8 cellular contexts compared by ENCODE assay signal in the genomic region with DNA sequence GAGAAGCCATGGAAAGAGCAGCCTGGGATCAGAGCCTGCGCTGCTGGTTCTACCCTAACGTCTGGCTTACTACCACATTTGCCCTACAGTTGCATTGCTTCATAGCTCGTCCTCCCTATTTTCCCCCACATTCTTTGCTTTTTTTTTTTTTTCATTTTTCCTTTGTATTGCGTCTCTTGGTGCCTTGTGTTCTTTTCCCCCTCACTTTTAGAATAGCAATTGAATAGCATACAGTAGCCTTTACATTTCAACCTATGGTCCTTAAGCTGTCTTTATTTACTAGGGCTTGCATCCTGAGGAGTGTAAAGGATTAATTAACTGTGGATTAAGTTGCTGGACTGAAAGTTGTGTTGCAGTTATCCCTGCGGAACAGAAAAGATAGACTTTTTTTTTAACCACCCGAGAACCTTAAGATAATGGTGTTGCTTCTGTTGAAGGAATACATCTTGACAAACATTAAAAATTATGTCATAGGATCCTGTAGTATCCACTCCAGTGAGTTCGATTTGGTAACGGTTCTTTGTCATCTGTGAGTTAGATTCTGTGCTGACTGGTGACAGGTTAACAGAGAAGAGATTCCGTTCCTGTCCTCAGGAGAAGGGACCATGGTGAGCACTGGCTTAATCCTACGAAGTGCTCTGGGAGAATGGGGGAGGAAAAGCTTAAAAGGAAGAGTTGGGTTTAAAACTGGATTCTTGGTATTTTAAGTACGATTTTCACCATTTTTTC.
DNase-seq lines count a peak whose midpoint lies in the region; ATAC-seq and TF ChIP-seq lines count a peak whose summit lies in the region.

No MANE protein-coding gene starts in this region.

- DNase-seq in BE2C, result no peak
- no peak for DNase-seq in RWPE2 (ENCODE audit: low spot score)
- no peak for DNase-seq in esophagus muscularis mucosa (ENCODE audit: extremely low spot score)
- DNase-seq in ovary, result no peak
- DNase-seq in SW480 (ENCODE audit: low spot score), result no peak

- TF ChIP-seq EP300 in esophagus muscularis mucosa (IDR thresholded peaks at IDR 0.05) (no peak), ovary (IDR thresholded peaks at IDR 0.05) (no peak)

- TF ChIP-seq CTCF in BE2C (IDR thresholded peaks at IDR 0.05; ENCODE audit: low read depth, low read length), result no peak
- TF ChIP-seq CTCF in RWPE2 (IDR thresholded peaks at IDR 0.05; ENCODE audit: poor library complexity, severe bottlenecking), result no peak
- no peak for TF ChIP-seq CTCF in esophagus muscularis mucosa (IDR thresholded peaks at IDR 0.05)
- no peak for TF ChIP-seq CTCF in ovary (IDR thresholded peaks at IDR 0.05)

- TF ChIP-seq POLR2A in esophagus muscularis mucosa (IDR thresholded peaks at IDR 0.05; ENCODE audit: low read depth) (no peak), ovary (IDR thresholded peaks at IDR 0.05) (no peak)

- H3K9me3 ChIP-seq in BE2C (no peaks in the 10 kb centered on the region), RWPE2 (ENCODE audit: severe bottlenecking) (no peaks in the 10 kb centered on the region), esophagus muscularis mucosa (no peaks in the 10 kb centered on the region), ovary (no peaks in the 10 kb centered on the region)

- WGBS in esophagus muscularis mucosa, result 10% methylated on average over 11 of the region's 11 CpGs
- WGBS in ovary, 3 donors, result 1 to 3% (median 2%) methylated on average over 11 of the region's 11 CpGs

- H3K4me3 ChIP-seq in BE2C (ENCODE audit: low read depth, low read length), result peak overlapping the region; percentile 59
- peak overlapping the region; percentile 97 for H3K4me3 ChIP-seq in RWPE2 (ENCODE audit: severe bottlenecking)
- peak overlapping the region; percentile 73 to 89 (median 81) for H3K4me3 ChIP-seq in esophagus muscularis mucosa
- peak overlapping the region; percentile 74 for H3K4me3 ChIP-seq in ovary

- intact Hi-C loops in esophagus muscularis mucosa (cut with DNase I) (no loop called here), ovary (cut with DNase I) (loop anchor here in 1 of 4 donors (10.0 kb wide), 1 partner anchor 1047 kb away; a partner anchor contains a TSS)

- H3K4me1 ChIP-seq in BE2C (no peaks in the 10 kb centered on the region), RWPE2 (ENCODE audit: insufficient read depth, poor library complexity, severe bottlenecking) (peaks cover 16% of the 10 kb centered on the region), esophagus muscularis mucosa (peaks cover 0 to 22% (median 19%) of the 10 kb centered on the region in 4 donors), ovary (ENCODE audit: insufficient read depth) (peaks cover 5% of the 10 kb centered on the region)

- H3K27me3 ChIP-seq in BE2C (peaks cover 58% of the 10 kb centered on the region), RWPE2 (ENCODE audit: insufficient read depth, poor library complexity, severe bottlenecking) (no peaks in the 10 kb centered on the region), esophagus muscularis mucosa (no peaks in the 10 kb centered on the region), ovary (no peaks in the 10 kb centered on the region)

- no peaks in the 10 kb centered on the region for H3K36me3 ChIP-seq in BE2C
- no peaks in the 10 kb centered on the region for H3K36me3 ChIP-seq in RWPE2 (ENCODE audit: low read depth)
- H3K36me3 ChIP-seq in esophagus muscularis mucosa, result no peaks in the 10 kb centered on the region
- no peaks in the 10 kb centered on the region for H3K36me3 ChIP-seq in ovary

- H3K27ac ChIP-seq in RWPE2 (ENCODE audit: poor library complexity, severe bottlenecking), result peak overlapping the region; percentile 90
- H3K27ac ChIP-seq in esophagus muscularis mucosa (replicated peaks in 1 of 4), result peak overlapping the region; percentile 96 to 98 (median 97)
- peak overlapping the region; percentile 99 to 100 for H3K27ac ChIP-seq in ovary

- peak; percentile 13 for ATAC-seq in HG02763 (IDR thresholded peaks at IDR 0.05; ENCODE audit: unreplicated experiment)
- ATAC-seq in RWPE2 (ENCODE audit: low read depth), result no peak
- no peak for ATAC-seq in HG02610 (IDR thresholded peaks at IDR 0.05; ENCODE audit: unreplicated experiment)
- no peak for ATAC-seq in GM19023 (IDR thresholded peaks at IDR 0.05; ENCODE audit: unreplicated experiment)
